Comparison of ENCODE assay signal across 15 cellular contexts in genomic region chr1:8417625-8418024, GRCh38.
DNase-seq lines count a peak whose midpoint lies in the region; ATAC-seq and TF ChIP-seq lines count a peak whose summit lies in the region.
"Had no signal": no experiment of that assay in that cellular context is flagged by ENCODE, and none has a peak within 500 bp of the region (broad histone marks: within the 10 kb centered on the region; RNA-seq: fewer than 3 reads in every experiment).

No MANE protein-coding gene starts in this region.

- H3K27me3 Mint-ChIP-seq in CD14-positive monocyte (ENCODE audit: low read depth in 3 of 3) (no peaks in the 10 kb centered on the region), osteocyte (ENCODE audit: unreplicated experiment) (no peaks in the 10 kb centered on the region), glutamatergic neuron (ENCODE audit: unreplicated experiment) (no peaks in the 10 kb centered on the region)
- H3K27me3 Mint-ChIP-seq: activated T-helper 17 cell treated with anti-CD3 and anti-CD28 coated beads, Interleukin-2, amount 50 U/mL, for 72 hours had no signal

- no peaks in the 10 kb centered on the region for H3K9me3 ChIP-seq in HEK293 (ENCODE audit: control insufficient read depth, insufficient read depth, low read depth, low read length)

- POLR2A ChIA-PET in HEK293 (lab: Yijun Ruan, JAX) = no interaction called here

- H3K4me3 ChIP-seq in HEK293 (ENCODE audit: low read depth, low read length) = no peak overlapping the region
- peak overlapping the region; percentile 22 for H3K4me3 ChIP-seq in coronary artery

- no peak for DNase-seq in CD14-positive monocyte (ENCODE audit: low spot score)
- DNase-seq in coronary artery (ENCODE audit: low spot score) = no peak
- no peak for DNase-seq in osteocyte (ENCODE audit: extremely low spot score, unreplicated experiment)
- DNase-seq in glutamatergic neuron = no peak
- no peak for DNase-seq in inferior parietal cortex (ENCODE audit: extremely low spot score)
- no peak for DNase-seq in NCI-H345 (lab: John Stamatoyannopoulos, UW)
- DNase-seq: NCI-H1417 treated with DMSO at 0.1 percent for 48 hours; NCI-H69; SIG-M5; stimulated activated CD4-positive, alpha-beta T cell treated with anti-CD3 and anti-CD28 coated beads, Interleukin-2, amount 100 ng/mL, for 24 hours; stimulated activated naive CD4-positive, alpha-beta T cell treated with Interleukin-2 at 50 U/mL for 16 hours; WERI-Rb-1 had no signal

- H3K36me3 Mint-ChIP-seq in CD14-positive monocyte (peaks cover 41 to 50% of the 10 kb centered on the region in 2 donors), osteocyte (ENCODE audit: unreplicated experiment) (peaks cover 26% of the 10 kb centered on the region), glutamatergic neuron (ENCODE audit: unreplicated experiment) (no peaks in the 10 kb centered on the region)

- H3K4me3 Mint-ChIP-seq in CD14-positive monocyte (no peak overlapping the region), osteocyte (ENCODE audit: unreplicated experiment) (no peak overlapping the region), glutamatergic neuron (ENCODE audit: unreplicated experiment) (no peak overlapping the region)

- CTCF ChIA-PET in HEK293 (lab: Yijun Ruan, JAX) = interaction anchor here (0.9 kb wide), 1 partner anchor 25 kb away, joined by 4 read pairs; no protein-coding TSS in a partner anchor

- no peaks in the 10 kb centered on the region for H3K9me3 Mint-ChIP-seq in CD14-positive monocyte
- H3K9me3 Mint-ChIP-seq in osteocyte (ENCODE audit: unreplicated experiment) = no peaks in the 10 kb centered on the region
- peaks cover 2% of the 10 kb centered on the region for H3K9me3 Mint-ChIP-seq in glutamatergic neuron (ENCODE audit: unreplicated experiment)
- H3K9me3 Mint-ChIP-seq: activated T-helper 17 cell treated with anti-CD3 and anti-CD28 coated beads, Interleukin-2, amount 50 U/mL, for 72 hours had no signal

- no peak overlapping the region for H3K27ac ChIP-seq in HEK293 (ENCODE audit: extremely low read depth, low read depth, low read length)
- peak overlapping the region; percentile 52 to 99 for H3K27ac ChIP-seq in coronary artery
- H3K27ac ChIP-seq: WERI-Rb-1 had no signal

- ATAC-seq in GM18870 (IDR thresholded peaks at IDR 0.05; ENCODE audit: unreplicated experiment) = no peak
- ATAC-seq: activated T-helper 17 cell treated with anti-CD3 and anti-CD28 coated beads, Interleukin-2, amount 50 U/mL, for 72 hours had no signal

- intact Hi-C loops in CD14-positive monocyte (cut with micrococcal nuclease) = no loop called here

- peaks cover 5 to 36% of the 10 kb centered on the region in 2 experiments for H3K36me3 ChIP-seq in HEK293 (ENCODE audit: control insufficient read depth in 2 of 2, insufficient read depth in 1 of 2, low read length in 2 of 2)

- H3K4me1 Mint-ChIP-seq in CD14-positive monocyte = peaks cover 20% of the 10 kb centered on the region
- peaks cover 17% of the 10 kb centered on the region for H3K4me1 Mint-ChIP-seq in osteocyte (ENCODE audit: unreplicated experiment)
- peaks cover 13% of the 10 kb centered on the region for H3K4me1 Mint-ChIP-seq in glutamatergic neuron (ENCODE audit: low read depth, unreplicated experiment)

- no peak for TF ChIP-seq CTCF in CD14-positive monocyte (IDR thresholded peaks at IDR 0.05)
- no peak for TF ChIP-seq CTCF in HEK293 (tag by site-specific recombination; IDR thresholded peaks at IDR 0.05)
- TF ChIP-seq CTCF in coronary artery (IDR thresholded peaks at IDR 0.05) = no peak
- no peak for TF ChIP-seq CTCF in osteocyte (IDR thresholded peaks at IDR 0.05)
- TF ChIP-seq CTCF in glutamatergic neuron (IDR thresholded peaks at IDR 0.05; ENCODE audit: partially characterized antibody, unreplicated experiment) = no peak

- H3K27ac Mint-ChIP-seq in CD14-positive monocyte = peak overlapping the region; percentile 21 to 84 (median 59)
- peak overlapping the region; percentile 1 for H3K27ac Mint-ChIP-seq in osteocyte (ENCODE audit: unreplicated experiment)
- no peak overlapping the region for H3K27ac Mint-ChIP-seq in glutamatergic neuron (ENCODE audit: unreplicated experiment)
- H3K27ac Mint-ChIP-seq: activated T-helper 17 cell treated with anti-CD3 and anti-CD28 coated beads, Interleukin-2, amount 50 U/mL, for 72 hours had no signal

- H3K4me1 ChIP-seq in HEK293 (ENCODE audit: control insufficient read depth, insufficient read depth, low read length) = peaks cover 20% of the 10 kb centered on the region; the same call in 1 of the 2 replicates

TF ChIP-seq in HEK293, 187 proteins besides CTCF, POLR2A, EP300 and RAD21:
- TF ChIP-seq, protein P1, sequence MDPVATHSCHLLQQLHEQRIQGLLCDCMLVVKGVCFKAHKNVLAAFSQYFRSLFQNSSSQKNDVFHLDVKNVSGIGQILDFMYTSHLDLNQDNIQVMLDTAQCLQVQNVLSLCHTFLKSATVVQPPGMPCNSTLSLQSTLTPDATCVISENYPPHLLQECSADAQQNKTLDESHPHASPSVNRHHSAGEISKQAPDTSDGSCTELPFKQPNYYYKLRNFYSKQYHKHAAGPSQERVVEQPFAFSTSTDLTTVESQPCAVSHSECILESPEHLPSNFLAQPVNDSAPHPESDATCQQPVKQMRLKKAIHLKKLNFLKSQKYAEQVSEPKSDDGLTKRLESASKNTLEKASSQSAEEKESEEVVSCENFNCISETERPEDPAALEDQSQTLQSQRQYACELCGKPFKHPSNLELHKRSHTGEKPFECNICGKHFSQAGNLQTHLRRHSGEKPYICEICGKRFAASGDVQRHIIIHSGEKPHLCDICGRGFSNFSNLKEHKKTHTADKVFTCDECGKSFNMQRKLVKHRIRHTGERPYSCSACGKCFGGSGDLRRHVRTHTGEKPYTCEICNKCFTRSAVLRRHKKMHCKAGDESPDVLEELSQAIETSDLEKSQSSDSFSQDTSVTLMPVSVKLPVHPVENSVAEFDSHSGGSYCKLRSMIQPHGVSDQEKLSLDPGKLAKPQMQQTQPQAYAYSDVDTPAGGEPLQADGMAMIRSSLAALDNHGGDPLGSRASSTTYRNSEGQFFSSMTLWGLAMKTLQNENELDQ (tag by site-specific recombination; IDR thresholded peaks at IDR 0.05; ENCODE audit: low read depth) = no peak
- TF ChIP-seq ZNF292 (tag by site-specific recombination; IDR thresholded peaks at IDR 0.05; ENCODE audit: borderline replicate concordance, low read depth) (no peak), ZBTB1 (tag by site-specific recombination; IDR thresholded peaks at IDR 0.05) (no peak), ZNF398 (tag by site-specific recombination; IDR thresholded peaks at IDR 0.05) (no peak), ZNF112 (tag by site-specific recombination; IDR thresholded peaks at IDR 0.05) (no peak), ZNF449 (tag by site-specific recombination; IDR thresholded peaks at IDR 0.05) (peak; percentile 71; the same call in 1 of the 2 replicates)
